In the genomic region with DNA sequence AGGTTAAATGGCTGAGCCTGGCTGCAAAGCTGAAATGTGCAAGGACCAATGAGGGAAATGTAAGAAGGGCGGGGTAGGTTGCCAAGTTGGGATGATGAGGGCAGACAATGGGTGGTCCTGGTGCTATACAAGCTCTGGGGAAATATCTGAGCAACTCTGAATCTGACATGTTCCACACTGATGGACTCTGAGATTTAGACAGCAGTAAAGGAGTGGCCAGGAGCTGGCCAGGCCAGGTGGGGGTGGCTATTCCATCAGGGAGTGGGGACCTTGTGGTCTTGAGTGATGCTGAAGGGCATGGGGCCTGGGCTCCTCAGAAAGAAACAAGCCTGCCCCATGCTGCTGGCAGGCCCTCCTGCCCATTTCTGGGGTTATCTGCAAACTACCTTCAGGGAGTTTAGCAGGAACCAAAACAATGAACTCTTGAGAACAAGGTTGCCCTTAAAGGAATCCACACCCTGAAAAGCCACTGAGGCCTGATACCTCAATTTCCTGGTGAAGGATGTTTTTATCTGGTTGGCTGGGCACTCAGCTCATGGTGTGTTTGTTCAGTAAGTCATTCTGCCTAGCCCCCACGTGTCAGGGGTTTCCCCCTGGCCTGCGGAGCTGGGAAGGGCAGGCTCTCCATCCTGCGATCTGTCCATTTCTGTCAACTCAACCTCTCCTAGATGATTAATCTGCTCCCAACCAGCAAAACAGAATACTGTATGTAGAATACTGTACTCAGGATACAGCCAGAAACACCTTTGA, we compare ENCODE assay signal across 1 cellular context.
TF ChIP-seq lines count a peak whose summit lies in the region.

No MANE protein-coding gene starts in this region.

TF ChIP-seq in H1, 55 proteins besides CTCF, POLR2A, EP300 and RAD21 (continued from another document):
- TF ChIP-seq RFX5 (IDR thresholded peaks at IDR 0.05; ENCODE audit: borderline replicate concordance, low read depth, low read length) (no peak), SIX5 (IDR thresholded peaks at IDR 0.05; ENCODE audit: low read depth, low read length) (no peak)
